Comparison of ENCODE assay signal across 8 cellular contexts in genomic region chr9:136849960-136850865, GRCh38. TPM values are rescaled to one million over a fixed set of nuclear protein-coding genes. Genes with fewer than 3 reads are reported as not detected.
DNase-seq lines count a peak whose midpoint lies in the region; ATAC-seq and TF ChIP-seq lines count a peak whose summit lies in the region.

No MANE protein-coding gene starts in this region.

- DNase-seq in T-helper 2 cell treated with Interferon-gamma antibody and Interleukin-4, amounts not matched to agents 5 μg/mL and 100 μg/mL, for 36 hours (ENCODE audit: low spot score): no peak
- DNase-seq in T-helper 2 cell (no peak), astrocyte of the cerebellum (ENCODE audit: low read depth) (no peak), left lung (peak in 1 of 2 donors; percentile 74), thoracic aorta (ENCODE audit: low spot score) (no peak), NCI-H1105 treated with DMSO at 0.1 percent for 48 hours (lab: John Stamatoyannopoulos, UW) (no peak), T1000 (lab: John Stamatoyannopoulos, UW) (no peak)
- no peak for DNase-seq in activated effector memory CD4-positive, alpha-beta T cell treated with anti-CD3 and anti-CD28 coated beads, Interleukin-2, amount 50 U/mL, for 16 hours

- no peak for ATAC-seq in left lung
- ATAC-seq in thoracic aorta (ENCODE audit: insufficient number of reproducible peaks, low FRiP score, low read depth): no peak

- in situ Hi-C loops in astrocyte of the cerebellum (cut with HindIII; ENCODE audit: low sequenced_read_pairs): no loop called here

- H3K4me1 ChIP-seq in left lung: peaks cover 18 to 45% of the 10 kb centered on the region in 2 donors
- peaks cover 6 to 36% of the 10 kb centered on the region in 2 donors for H3K4me1 ChIP-seq in thoracic aorta (ENCODE audit: control insufficient read depth in 1 of 2, low read depth in 2 of 2)

- H3K36me3 Mint-ChIP-seq in T-helper 2 cell treated with Interferon-gamma antibody and Interleukin-4, amounts not matched to agents 5 μg/mL and 100 μg/mL, for 36 hours (ENCODE audit: low read depth): peaks cover 2% of the 10 kb centered on the region

- peaks cover 13% of the 10 kb centered on the region for H3K27me3 Mint-ChIP-seq in T-helper 2 cell treated with Interferon-gamma antibody and Interleukin-4, amounts not matched to agents 5 μg/mL and 100 μg/mL, for 36 hours (ENCODE audit: low read depth)

- H3K9me3 Mint-ChIP-seq in T-helper 2 cell treated with Interferon-gamma antibody and Interleukin-4, amounts not matched to agents 5 μg/mL and 100 μg/mL, for 36 hours: no peaks in the 10 kb centered on the region

- H3K4me3 ChIP-seq in astrocyte of the cerebellum (ENCODE audit: low read depth, low read length) (peak overlapping the region; percentile 70), left lung (peak overlapping the region; percentile 77 to 93), thoracic aorta (peak overlapping the region; percentile 99)

- H3K27ac Mint-ChIP-seq in T-helper 2 cell treated with Interferon-gamma antibody and Interleukin-4, amounts not matched to agents 5 μg/mL and 100 μg/mL, for 36 hours: peak overlapping the region; percentile 78

- H3K27ac ChIP-seq in left lung (peak overlapping the region; percentile 76 to 90), thoracic aorta (peak overlapping the region; percentile 59 to 66)

- H3K9me3 ChIP-seq in left lung (no peaks in the 10 kb centered on the region), thoracic aorta (no peaks in the 10 kb centered on the region)

- intact Hi-C loops in left lung (cut with DNase I): loop anchor here in 1 of 2 donors (10.0 kb wide), 1 partner anchor 85 kb away; no protein-coding TSS in a partner anchor

- peaks cover 8% of the 10 kb centered on the region for H3K4me1 Mint-ChIP-seq in T-helper 2 cell treated with Interferon-gamma antibody and Interleukin-4, amounts not matched to agents 5 μg/mL and 100 μg/mL, for 36 hours (ENCODE audit: low read depth)

- H3K36me3 ChIP-seq in left lung (peaks cover 0 to 15% of the 10 kb centered on the region in 2 donors), thoracic aorta (no peaks in the 10 kb centered on the region)

- peak overlapping the region; percentile 92 for H3K4me3 Mint-ChIP-seq in T-helper 2 cell treated with Interferon-gamma antibody and Interleukin-4, amounts not matched to agents 5 μg/mL and 100 μg/mL, for 36 hours

- H3K27me3 ChIP-seq in left lung (peaks cover 18 to 34% of the 10 kb centered on the region in 2 donors), thoracic aorta (replicated peaks; ENCODE audit: insufficient read depth) (peaks cover 3% of the 10 kb centered on the region)

- no peak for TF ChIP-seq CTCF in astrocyte of the cerebellum (IDR thresholded peaks at IDR 0.05; ENCODE audit: low read depth, low read length, missing control alignments)
- TF ChIP-seq CTCF in left lung (IDR thresholded peaks at IDR 0.05): no peak
- TF ChIP-seq CTCF in thoracic aorta (IDR thresholded peaks at IDR 0.05): no peak

RNA-seq across cellular contexts. Expression of gene PHPT1, which starts 1.0 kb away (rescaled TPM):
- total RNA-seq in left lung (100 to 1,000 TPM; 118 to 151 TPM), thoracic aorta (10 to 100 TPM; 37.5 to 92.1 TPM)

RNA-seq across cellular contexts. Expression of gene MAMDC4, which starts 1.9 kb away (rescaled TPM):
- total RNA-seq in left lung (10 to 100 TPM; 14.7 to 16.0 TPM), thoracic aorta (1 to 10 TPM; 1.8 to 2.8 TPM)

RNA-seq across cellular contexts. Expression of gene AJM1, which starts 7.9 kb away (rescaled TPM):
- 1 to 10 TPM; 1.7 to 2.6 TPM for total RNA-seq in left lung
- total RNA-seq in thoracic aorta: 1 to 10 TPM; 7.3 to 9.2 TPM

RNA-seq across cellular contexts. Expression of gene EDF1, which starts 15.9 kb away (rescaled TPM):
- 100 to 1,000 TPM; 247 to 288 TPM for total RNA-seq in left lung
- total RNA-seq in thoracic aorta: 100 to 1,000 TPM; 200 to 240 TPM

RNA-seq across cellular contexts. Expression of gene TRAF2, which starts 36.1 kb away (rescaled TPM):
- total RNA-seq in left lung (10 to 100 TPM; 17.2 to 22.4 TPM), thoracic aorta (10 to 100 TPM; 11.6 to 12.9 TPM)

Comparison
In these comparisons a context has a peak if more than half of its experiments do, and no peak if none do; other contexts are left out.
1. RNA of gene MAMDC4, which starts 1.9 kb away (total RNA-seq): 14.7 to 16.0 TPM in left lung; 1.8 to 2.8 TPM in thoracic aorta; every median in the first group is over 4 times any median in the second.
2. Peak in every context shown above with its lines, with median percentiles within 50 percentile points of each other: H3K4me3 ChIP-seq.